Comparison of ENCODE assay signal across 1 cellular context in the genomic region with DNA sequence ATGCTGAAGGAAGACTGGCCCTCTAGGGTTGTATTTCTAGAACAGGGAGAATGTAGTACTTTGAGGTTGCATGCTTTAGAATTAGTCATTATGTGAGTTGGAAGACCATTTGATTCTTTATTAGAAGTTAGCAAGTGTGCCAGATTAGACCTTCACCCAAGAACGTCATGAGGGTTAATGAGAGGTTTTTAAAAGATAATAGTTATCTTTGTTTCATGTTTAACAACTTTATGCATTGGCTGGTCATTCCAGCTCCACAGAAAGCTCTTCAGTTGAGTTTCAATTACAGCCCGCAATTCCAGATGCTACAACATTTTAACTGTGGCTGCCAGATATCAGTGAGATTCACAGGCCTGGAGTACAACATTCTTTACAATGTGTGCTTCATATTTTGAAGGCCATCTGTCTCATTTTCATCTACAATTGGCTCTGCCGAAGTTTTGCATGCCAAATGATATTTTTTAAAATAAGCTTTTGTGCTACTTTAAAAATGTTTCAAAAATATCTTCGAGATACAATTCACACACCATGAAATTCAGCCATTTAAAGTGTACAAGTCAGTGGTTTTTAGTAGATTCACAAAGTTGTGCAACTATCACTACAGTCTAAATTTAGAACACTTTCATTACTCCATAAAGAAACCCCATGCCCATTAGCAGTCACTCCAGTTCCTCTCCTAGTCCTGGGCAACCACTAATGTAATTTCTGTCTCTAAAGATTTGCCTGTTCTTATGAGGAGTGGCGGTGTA.
A peak's percentile ranks its signal among the peaks of the same experiment; 100 is the strongest.
TF ChIP-seq lines count a peak whose summit lies in the region.

No MANE protein-coding gene starts in this region.

TF ChIP-seq in IMR-90, 13 proteins besides CTCF, POLR2A, EP300 and RAD21:
- TF ChIP-seq CEBPB (IDR thresholded peaks at IDR 0.05; ENCODE audit: low read depth, low read length) = 0 out of 2 replicates have a peak, but pooled peaks have one; percentile 43
- TF ChIP-seq, protein P1, sequence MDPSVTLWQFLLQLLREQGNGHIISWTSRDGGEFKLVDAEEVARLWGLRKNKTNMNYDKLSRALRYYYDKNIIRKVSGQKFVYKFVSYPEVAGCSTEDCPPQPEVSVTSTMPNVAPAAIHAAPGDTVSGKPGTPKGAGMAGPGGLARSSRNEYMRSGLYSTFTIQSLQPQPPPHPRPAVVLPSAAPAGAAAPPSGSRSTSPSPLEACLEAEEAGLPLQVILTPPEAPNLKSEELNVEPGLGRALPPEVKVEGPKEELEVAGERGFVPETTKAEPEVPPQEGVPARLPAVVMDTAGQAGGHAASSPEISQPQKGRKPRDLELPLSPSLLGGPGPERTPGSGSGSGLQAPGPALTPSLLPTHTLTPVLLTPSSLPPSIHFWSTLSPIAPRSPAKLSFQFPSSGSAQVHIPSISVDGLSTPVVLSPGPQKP (IDR thresholded peaks at IDR 0.05; ENCODE audit: borderline replicate concordance, low read depth, low read length) = no peak
